1 cellular context compared by ENCODE assay signal in the genomic region with DNA sequence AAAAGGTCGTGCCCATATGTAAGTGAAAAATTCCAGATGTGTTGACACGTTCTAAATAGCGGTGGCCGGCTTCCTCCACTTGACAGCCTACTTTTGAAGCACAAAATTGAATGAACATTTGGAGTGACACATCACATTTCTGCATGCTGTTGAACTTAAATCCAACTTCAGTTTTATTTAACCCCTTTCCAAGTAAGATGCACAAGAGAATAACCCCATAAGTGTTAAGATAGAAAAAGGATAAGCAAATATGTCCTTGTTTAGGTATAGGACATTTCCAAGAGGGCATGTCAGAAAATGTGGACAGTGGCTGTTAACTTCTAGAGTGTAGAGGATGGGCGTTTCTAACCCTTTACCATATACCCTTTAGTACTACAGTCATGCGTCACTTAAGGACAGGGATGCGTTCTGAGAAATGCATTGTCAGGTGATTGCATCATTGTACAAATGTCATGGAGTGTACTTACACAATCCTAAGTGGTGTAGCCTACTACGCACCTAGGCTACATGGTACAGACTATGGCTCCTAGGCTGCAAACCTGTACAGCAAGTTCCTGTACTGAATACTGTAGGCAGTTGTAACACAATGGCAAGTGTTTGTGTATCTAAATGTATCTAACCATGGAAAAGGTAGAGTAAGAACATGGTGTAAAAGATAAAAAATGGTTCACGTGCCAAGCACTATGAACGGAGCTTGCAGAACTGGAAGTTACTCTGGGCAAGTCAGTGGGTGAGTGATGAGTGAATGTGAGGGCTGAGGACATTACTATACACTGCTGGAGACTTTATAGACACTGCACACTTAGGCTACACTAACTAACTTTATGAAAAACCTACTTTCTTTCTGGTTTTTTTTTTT.
TF ChIP-seq lines count a peak whose summit lies in the region.

No MANE protein-coding gene starts in this region.

TF ChIP-seq in K562, 482 proteins besides CTCF, POLR2A, EP300 and RAD21 (continued from another document and continues in another):
- TF ChIP-seq, protein P1, sequence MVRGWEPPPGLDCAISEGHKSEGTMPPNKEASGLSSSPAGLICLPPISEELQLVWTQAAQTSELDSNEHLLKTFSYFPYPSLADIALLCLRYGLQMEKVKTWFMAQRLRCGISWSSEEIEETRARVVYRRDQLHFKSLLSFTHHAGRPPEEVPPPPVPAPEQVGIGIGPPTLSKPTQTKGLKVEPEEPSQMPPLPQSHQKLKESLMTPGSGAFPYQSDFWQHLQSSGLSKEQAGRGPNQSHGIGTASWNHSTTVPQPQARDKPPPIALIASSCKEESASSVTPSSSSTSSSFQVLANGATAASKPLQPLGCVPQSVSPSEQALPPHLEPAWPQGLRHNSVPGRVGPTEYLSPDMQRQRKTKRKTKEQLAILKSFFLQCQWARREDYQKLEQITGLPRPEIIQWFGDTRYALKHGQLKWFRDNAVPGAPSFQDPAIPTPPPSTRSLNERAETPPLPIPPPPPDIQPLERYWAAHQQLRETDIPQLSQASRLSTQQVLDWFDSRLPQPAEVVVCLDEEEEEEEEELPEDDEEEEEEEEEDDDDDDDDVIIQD (CRISPR knock-in tag; IDR thresholded peaks at IDR 0.05), result peak; percentile 68; the same call in 1 of the 2 replicates
- TF ChIP-seq ZNF23 (CRISPR knock-in tag; IDR thresholded peaks at IDR 0.05) (peak; percentile 67; the same call in 1 of the 2 replicates), GABPB1 (CRISPR knock-in tag; IDR thresholded peaks at IDR 0.05) (0 out of 2 replicates have a peak, but pooled peaks have one; percentile 18), SMARCC2 (IDR thresholded peaks at IDR 0.05; ENCODE audit: low read depth) (peak; percentile 55; the same call in 1 of the 2 replicates), SRF (CRISPR knock-in tag; IDR thresholded peaks at IDR 0.05) (peak; percentile 23 to 88; a peak in 2 of 4 replicates), WHSC1 (IDR thresholded peaks at IDR 0.05; ENCODE audit: low read length) (no peak), BHLHE40 (IDR thresholded peaks at IDR 0.05; ENCODE audit: low read length) (peak; percentile 77), HDAC6 (IDR thresholded peaks at IDR 0.05; ENCODE audit: low read depth, low read length) (no peak), MECOM (CRISPR knock-in tag; IDR thresholded peaks at IDR 0.05) (peak; percentile 94), ZNF324 (CRISPR knock-in tag; IDR thresholded peaks at IDR 0.05) (peak; percentile 67), ZNF507 (tag; conservative IDR thresholded peaks at IDR 0.05) (no peak), SP1 (CRISPR knock-in tag; IDR thresholded peaks at IDR 0.05) (no peak), SNRNP70 (optimal IDR thresholded peaks at IDR 0.05; ENCODE audit: low read depth, low read length) (no peak), TEAD1 (CRISPR knock-in tag; IDR thresholded peaks at IDR 0.05) (peak; percentile 75 to 91), PHB2 (IDR thresholded peaks at IDR 0.05; ENCODE audit: low read depth) (no peak), MIER1 (IDR thresholded peaks at IDR 0.05; ENCODE audit: low read depth) (no peak), HNRNPH1 (optimal IDR thresholded peaks at IDR 0.05; ENCODE audit: low read depth, low read length) (no peak), HNRNPLL (IDR thresholded peaks at IDR 0.05; ENCODE audit: low read depth, low read length, poor library complexity, severe bottlenecking) (no peak), POLR2H (tag; IDR thresholded peaks at IDR 0.05; ENCODE audit: low read depth) (peak; percentile 76), ZFP1 (CRISPR knock-in tag; IDR thresholded peaks at IDR 0.05) (peak; percentile 67; the same call in 1 of the 2 replicates), E2F3 (CRISPR knock-in tag; IDR thresholded peaks at IDR 0.05) (0 out of 2 replicates have a peak, but pooled peaks have one; percentile 60), NFXL1 (CRISPR knock-in tag; IDR thresholded peaks at IDR 0.05) (peak; percentile 88), PTBP1 (IDR thresholded peaks at IDR 0.05; ENCODE audit: low read depth, low read length) (no peak), ZNF384 (IDR thresholded peaks at IDR 0.05; ENCODE audit: low read depth, low read length) (no peak; the same call in 1 of the 2 replicates), FOSL1 (tag; conservative IDR thresholded peaks at IDR 0.05) (peak; percentile 87), XRCC4 (IDR thresholded peaks at IDR 0.05; ENCODE audit: extremely low read depth, insufficient read depth, insufficient read length) (no peak), ZNF436 (CRISPR knock-in tag; IDR thresholded peaks at IDR 0.05) (no peak)
- TF ChIP-seq, protein P2, sequence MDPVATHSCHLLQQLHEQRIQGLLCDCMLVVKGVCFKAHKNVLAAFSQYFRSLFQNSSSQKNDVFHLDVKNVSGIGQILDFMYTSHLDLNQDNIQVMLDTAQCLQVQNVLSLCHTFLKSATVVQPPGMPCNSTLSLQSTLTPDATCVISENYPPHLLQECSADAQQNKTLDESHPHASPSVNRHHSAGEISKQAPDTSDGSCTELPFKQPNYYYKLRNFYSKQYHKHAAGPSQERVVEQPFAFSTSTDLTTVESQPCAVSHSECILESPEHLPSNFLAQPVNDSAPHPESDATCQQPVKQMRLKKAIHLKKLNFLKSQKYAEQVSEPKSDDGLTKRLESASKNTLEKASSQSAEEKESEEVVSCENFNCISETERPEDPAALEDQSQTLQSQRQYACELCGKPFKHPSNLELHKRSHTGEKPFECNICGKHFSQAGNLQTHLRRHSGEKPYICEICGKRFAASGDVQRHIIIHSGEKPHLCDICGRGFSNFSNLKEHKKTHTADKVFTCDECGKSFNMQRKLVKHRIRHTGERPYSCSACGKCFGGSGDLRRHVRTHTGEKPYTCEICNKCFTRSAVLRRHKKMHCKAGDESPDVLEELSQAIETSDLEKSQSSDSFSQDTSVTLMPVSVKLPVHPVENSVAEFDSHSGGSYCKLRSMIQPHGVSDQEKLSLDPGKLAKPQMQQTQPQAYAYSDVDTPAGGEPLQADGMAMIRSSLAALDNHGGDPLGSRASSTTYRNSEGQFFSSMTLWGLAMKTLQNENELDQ (CRISPR knock-in tag; IDR thresholded peaks at IDR 0.05; ENCODE audit: borderline replicate concordance), result no peak
- TF ChIP-seq, protein P3, sequence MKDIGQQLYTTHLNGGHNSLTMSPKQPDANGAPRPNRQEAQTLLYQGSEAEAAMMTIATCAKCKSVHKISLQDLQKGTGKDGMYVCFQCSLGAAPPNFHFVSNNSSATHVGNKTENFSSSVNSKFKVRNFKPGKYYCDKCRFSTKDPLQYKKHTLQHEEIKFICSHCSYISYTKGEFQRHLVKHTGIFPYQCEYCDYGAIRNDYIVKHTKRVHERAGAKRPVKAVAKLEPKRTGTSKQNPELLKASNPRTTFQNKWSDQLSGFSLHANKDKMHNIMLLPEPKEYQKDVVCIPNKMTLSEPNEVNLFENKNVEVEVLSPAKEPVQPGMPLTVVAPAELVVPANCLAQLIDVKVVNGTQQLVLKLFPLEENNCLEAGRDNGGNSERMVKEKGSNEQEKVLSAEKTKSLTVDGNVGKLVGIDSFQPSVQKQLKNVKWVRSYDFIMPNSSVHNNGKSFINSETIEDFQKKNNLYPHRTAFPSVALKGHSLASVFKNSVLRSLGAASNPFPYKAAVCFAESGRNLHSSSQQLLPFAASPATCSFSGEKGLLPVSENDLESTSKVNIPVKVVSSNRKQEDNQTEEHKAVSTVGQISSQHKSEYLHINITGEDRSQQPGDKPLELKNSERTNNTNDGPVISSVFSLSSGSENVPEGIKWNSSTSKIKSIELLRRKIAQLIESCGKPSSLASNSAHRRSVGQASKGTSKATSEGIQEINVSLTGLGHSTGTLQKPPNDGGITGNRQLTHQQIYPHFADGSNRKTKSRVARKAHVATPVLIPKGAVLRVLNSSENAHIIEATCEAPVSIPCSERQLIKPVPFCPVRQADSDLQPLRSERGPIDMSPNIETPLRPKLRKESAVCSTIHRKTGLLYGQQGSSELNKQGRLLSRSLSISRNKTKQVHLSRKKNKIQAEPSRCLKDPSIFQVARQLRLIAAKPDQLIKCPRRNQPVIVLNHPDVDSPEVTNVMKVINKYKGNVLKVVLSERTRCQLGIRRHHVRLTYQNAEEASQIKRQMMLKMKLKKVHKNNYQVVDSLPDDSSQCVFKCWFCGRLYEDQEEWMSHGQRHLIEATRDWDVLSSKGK (CRISPR knock-in tag; IDR thresholded peaks at IDR 0.05), result no peak
- TF ChIP-seq, protein P4, sequence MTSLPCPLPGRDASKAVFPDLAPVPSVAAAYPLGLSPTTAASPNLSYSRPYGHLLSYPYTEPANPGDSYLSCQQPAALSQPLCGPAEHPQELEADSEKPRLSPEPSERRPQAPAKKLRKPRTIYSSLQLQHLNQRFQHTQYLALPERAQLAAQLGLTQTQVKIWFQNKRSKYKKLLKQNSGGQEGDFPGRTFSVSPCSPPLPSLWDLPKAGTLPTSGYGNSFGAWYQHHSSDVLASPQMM (CRISPR knock-in tag; IDR thresholded peaks at IDR 0.05), result no peak; the same call in 1 of the 2 replicates
- TF ChIP-seq, protein P5, sequence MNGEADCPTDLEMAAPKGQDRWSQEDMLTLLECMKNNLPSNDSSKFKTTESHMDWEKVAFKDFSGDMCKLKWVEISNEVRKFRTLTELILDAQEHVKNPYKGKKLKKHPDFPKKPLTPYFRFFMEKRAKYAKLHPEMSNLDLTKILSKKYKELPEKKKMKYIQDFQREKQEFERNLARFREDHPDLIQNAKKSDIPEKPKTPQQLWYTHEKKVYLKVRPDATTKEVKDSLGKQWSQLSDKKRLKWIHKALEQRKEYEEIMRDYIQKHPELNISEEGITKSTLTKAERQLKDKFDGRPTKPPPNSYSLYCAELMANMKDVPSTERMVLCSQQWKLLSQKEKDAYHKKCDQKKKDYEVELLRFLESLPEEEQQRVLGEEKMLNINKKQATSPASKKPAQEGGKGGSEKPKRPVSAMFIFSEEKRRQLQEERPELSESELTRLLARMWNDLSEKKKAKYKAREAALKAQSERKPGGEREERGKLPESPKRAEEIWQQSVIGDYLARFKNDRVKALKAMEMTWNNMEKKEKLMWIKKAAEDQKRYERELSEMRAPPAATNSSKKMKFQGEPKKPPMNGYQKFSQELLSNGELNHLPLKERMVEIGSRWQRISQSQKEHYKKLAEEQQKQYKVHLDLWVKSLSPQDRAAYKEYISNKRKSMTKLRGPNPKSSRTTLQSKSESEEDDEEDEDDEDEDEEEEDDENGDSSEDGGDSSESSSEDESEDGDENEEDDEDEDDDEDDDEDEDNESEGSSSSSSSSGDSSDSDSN (IDR thresholded peaks at IDR 0.05; ENCODE audit: borderline replicate concordance in 1 of 2, low read depth in 2 of 2, low read length in 2 of 2), result 0 out of 4 replicates have a peak, but pooled peaks of 1 of the 2 experiments have one; percentile 16
- TF ChIP-seq, protein P6, sequence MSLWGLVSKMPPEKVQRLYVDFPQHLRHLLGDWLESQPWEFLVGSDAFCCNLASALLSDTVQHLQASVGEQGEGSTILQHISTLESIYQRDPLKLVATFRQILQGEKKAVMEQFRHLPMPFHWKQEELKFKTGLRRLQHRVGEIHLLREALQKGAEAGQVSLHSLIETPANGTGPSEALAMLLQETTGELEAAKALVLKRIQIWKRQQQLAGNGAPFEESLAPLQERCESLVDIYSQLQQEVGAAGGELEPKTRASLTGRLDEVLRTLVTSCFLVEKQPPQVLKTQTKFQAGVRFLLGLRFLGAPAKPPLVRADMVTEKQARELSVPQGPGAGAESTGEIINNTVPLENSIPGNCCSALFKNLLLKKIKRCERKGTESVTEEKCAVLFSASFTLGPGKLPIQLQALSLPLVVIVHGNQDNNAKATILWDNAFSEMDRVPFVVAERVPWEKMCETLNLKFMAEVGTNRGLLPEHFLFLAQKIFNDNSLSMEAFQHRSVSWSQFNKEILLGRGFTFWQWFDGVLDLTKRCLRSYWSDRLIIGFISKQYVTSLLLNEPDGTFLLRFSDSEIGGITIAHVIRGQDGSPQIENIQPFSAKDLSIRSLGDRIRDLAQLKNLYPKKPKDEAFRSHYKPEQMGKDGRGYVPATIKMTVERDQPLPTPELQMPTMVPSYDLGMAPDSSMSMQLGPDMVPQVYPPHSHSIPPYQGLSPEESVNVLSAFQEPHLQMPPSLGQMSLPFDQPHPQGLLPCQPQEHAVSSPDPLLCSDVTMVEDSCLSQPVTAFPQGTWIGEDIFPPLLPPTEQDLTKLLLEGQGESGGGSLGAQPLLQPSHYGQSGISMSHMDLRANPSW (CRISPR knock-in tag; IDR thresholded peaks at IDR 0.05), result no peak; the same call in 1 of the 2 replicates
- TF ChIP-seq, protein P7, sequence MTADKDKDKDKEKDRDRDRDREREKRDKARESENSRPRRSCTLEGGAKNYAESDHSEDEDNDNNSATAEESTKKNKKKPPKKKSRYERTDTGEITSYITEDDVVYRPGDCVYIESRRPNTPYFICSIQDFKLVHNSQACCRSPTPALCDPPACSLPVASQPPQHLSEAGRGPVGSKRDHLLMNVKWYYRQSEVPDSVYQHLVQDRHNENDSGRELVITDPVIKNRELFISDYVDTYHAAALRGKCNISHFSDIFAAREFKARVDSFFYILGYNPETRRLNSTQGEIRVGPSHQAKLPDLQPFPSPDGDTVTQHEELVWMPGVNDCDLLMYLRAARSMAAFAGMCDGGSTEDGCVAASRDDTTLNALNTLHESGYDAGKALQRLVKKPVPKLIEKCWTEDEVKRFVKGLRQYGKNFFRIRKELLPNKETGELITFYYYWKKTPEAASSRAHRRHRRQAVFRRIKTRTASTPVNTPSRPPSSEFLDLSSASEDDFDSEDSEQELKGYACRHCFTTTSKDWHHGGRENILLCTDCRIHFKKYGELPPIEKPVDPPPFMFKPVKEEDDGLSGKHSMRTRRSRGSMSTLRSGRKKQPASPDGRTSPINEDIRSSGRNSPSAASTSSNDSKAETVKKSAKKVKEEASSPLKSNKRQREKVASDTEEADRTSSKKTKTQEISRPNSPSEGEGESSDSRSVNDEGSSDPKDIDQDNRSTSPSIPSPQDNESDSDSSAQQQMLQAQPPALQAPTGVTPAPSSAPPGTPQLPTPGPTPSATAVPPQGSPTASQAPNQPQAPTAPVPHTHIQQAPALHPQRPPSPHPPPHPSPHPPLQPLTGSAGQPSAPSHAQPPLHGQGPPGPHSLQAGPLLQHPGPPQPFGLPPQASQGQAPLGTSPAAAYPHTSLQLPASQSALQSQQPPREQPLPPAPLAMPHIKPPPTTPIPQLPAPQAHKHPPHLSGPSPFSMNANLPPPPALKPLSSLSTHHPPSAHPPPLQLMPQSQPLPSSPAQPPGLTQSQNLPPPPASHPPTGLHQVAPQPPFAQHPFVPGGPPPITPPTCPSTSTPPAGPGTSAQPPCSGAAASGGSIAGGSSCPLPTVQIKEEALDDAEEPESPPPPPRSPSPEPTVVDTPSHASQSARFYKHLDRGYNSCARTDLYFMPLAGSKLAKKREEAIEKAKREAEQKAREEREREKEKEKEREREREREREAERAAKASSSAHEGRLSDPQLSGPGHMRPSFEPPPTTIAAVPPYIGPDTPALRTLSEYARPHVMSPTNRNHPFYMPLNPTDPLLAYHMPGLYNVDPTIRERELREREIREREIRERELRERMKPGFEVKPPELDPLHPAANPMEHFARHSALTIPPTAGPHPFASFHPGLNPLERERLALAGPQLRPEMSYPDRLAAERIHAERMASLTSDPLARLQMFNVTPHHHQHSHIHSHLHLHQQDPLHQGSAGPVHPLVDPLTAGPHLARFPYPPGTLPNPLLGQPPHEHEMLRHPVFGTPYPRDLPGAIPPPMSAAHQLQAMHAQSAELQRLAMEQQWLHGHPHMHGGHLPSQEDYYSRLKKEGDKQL (CRISPR knock-in tag; IDR thresholded peaks at IDR 0.05; ENCODE audit: borderline replicate concordance), result no peak
